Comparison of ENCODE assay signal across 1 cellular context in the genomic region with DNA sequence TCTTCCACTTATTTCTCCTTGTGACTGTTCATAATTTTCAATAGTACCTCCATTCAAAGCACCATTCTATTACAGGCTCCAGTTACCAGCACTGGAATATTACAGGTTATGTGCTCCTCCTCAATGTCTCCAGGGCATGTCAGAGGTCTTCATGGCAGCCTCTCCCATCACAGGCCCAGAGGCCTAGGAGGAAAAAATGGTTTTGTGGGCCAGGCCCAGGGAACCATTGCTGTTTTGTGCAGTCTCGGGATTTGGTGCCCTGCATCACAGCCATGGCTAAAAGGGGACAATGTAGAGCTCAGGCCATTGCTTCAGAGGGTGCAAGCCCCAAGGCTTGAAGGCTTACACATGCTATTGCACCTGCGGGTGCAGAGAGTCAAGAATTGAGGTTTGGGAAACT.
TF ChIP-seq lines count a peak whose summit lies in the region.

No MANE protein-coding gene starts in this region.

TF ChIP-seq in HEK293, 187 proteins besides CTCF, POLR2A, EP300 and RAD21 (continued from another document):
- TF ChIP-seq RBAK (tag by site-specific recombination; IDR thresholded peaks at IDR 0.05) (no peak), ZEB2 (tag by site-specific recombination; IDR thresholded peaks at IDR 0.05) (no peak), ZNF394 (tag by site-specific recombination; IDR thresholded peaks at IDR 0.05; ENCODE audit: borderline replicate concordance) (no peak), ZNF426 (tag by site-specific recombination; IDR thresholded peaks at IDR 0.05) (no peak), HOXA7 (CRISPR knock-in tag; IDR thresholded peaks at IDR 0.05; ENCODE audit: borderline replicate concordance) (no peak)
- TF ChIP-seq, protein P1, sequence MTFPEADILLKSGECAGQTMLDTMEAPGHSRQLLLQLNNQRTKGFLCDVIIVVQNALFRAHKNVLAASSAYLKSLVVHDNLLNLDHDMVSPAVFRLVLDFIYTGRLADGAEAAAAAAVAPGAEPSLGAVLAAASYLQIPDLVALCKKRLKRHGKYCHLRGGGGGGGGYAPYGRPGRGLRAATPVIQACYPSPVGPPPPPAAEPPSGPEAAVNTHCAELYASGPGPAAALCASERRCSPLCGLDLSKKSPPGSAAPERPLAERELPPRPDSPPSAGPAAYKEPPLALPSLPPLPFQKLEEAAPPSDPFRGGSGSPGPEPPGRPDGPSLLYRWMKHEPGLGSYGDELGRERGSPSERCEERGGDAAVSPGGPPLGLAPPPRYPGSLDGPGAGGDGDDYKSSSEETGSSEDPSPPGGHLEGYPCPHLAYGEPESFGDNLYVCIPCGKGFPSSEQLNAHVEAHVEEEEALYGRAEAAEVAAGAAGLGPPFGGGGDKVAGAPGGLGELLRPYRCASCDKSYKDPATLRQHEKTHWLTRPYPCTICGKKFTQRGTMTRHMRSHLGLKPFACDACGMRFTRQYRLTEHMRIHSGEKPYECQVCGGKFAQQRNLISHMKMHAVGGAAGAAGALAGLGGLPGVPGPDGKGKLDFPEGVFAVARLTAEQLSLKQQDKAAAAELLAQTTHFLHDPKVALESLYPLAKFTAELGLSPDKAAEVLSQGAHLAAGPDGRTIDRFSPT (tag by site-specific recombination; IDR thresholded peaks at IDR 0.05), result no peak
- TF ChIP-seq, protein P2, sequence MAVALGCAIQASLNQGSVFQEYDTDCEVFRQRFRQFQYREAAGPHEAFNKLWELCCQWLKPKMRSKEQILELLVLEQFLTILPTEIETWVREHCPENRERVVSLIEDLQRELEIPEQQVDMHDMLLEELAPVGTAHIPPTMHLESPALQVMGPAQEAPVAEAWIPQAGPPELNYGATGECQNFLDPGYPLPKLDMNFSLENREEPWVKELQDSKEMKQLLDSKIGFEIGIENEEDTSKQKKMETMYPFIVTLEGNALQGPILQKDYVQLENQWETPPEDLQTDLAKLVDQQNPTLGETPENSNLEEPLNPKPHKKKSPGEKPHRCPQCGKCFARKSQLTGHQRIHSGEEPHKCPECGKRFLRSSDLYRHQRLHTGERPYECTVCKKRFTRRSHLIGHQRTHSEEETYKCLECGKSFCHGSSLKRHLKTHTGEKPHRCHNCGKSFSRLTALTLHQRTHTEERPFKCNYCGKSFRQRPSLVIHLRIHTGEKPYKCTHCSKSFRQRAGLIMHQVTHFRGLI (tag by site-specific recombination; IDR thresholded peaks at IDR 0.05), result no peak
- TF ChIP-seq, protein P3, sequence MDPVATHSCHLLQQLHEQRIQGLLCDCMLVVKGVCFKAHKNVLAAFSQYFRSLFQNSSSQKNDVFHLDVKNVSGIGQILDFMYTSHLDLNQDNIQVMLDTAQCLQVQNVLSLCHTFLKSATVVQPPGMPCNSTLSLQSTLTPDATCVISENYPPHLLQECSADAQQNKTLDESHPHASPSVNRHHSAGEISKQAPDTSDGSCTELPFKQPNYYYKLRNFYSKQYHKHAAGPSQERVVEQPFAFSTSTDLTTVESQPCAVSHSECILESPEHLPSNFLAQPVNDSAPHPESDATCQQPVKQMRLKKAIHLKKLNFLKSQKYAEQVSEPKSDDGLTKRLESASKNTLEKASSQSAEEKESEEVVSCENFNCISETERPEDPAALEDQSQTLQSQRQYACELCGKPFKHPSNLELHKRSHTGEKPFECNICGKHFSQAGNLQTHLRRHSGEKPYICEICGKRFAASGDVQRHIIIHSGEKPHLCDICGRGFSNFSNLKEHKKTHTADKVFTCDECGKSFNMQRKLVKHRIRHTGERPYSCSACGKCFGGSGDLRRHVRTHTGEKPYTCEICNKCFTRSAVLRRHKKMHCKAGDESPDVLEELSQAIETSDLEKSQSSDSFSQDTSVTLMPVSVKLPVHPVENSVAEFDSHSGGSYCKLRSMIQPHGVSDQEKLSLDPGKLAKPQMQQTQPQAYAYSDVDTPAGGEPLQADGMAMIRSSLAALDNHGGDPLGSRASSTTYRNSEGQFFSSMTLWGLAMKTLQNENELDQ (tag by site-specific recombination; IDR thresholded peaks at IDR 0.05; ENCODE audit: low read depth), result no peak
